In genomic region chr10:16986082-16986405, GRCh38 we compare ENCODE assay signal across 14 cellular contexts.
DNase-seq lines count a peak whose midpoint lies in the region; ATAC-seq and TF ChIP-seq lines count a peak whose summit lies in the region.
"Had no signal": no experiment of that assay in that cellular context is flagged by ENCODE, and none has a peak within 500 bp of the region (broad histone marks: within the 10 kb centered on the region; RNA-seq: fewer than 3 reads in every experiment).

No MANE protein-coding gene starts in this region.

- peak overlapping the region; percentile 98 for H2AFZ ChIP-seq in GM23338

- H3K27ac ChIP-seq in GM23338 (ENCODE audit: low read depth) (no peak overlapping the region), brain microvascular endothelial cell (peak overlapping the region; percentile 88), iPS-20b (ENCODE audit: low read length) (no peak overlapping the region)

- H3K27ac Mint-ChIP-seq in GM23338 = no peak overlapping the region

- H3K9ac ChIP-seq in iPS-20b (ENCODE audit: low read depth, low read length) = peak overlapping the region; percentile 49; the same call in 1 of the 2 replicates
- peak overlapping the region; percentile 84 for H3K9ac ChIP-seq in skeletal muscle satellite cell (ENCODE audit: low read depth, low read length)

- peaks cover 12% of the 10 kb centered on the region for H3K4me1 ChIP-seq in GM23338 (ENCODE audit: insufficient read depth)
- peaks cover 8% of the 10 kb centered on the region; the same call in 1 of the 2 replicates for H3K4me1 ChIP-seq in iPS-20b (ENCODE audit: insufficient read depth, low read length)
- H3K4me1 ChIP-seq in skeletal muscle satellite cell (ENCODE audit: control insufficient read depth, insufficient read depth, low read length) = peaks cover 33% of the 10 kb centered on the region
- H3K4me1 ChIP-seq: Caco-2 had no signal

- in situ Hi-C loops in brain microvascular endothelial cell (cut with HindIII; ENCODE audit: low pct_ligation_motif_present, low sequenced_read_pairs) = no loop called here

- H3K36me3 ChIP-seq in GM23338 (ENCODE audit: insufficient read depth) (no peaks in the 10 kb centered on the region), brain microvascular endothelial cell (replicated peaks) (no peaks in the 10 kb centered on the region), iPS-20b (ENCODE audit: insufficient read depth, low read depth, low read length) (no peaks in the 10 kb centered on the region), skeletal muscle satellite cell (ENCODE audit: insufficient read depth, low read length) (no peaks in the 10 kb centered on the region)

- H3K27me3 ChIP-seq in GM23338 (ENCODE audit: insufficient read depth) (no peaks in the 10 kb centered on the region), brain microvascular endothelial cell (replicated peaks) (no peaks in the 10 kb centered on the region), iPS-20b (ENCODE audit: insufficient read depth, low read length) (no peaks in the 10 kb centered on the region), skeletal muscle satellite cell (ENCODE audit: control insufficient read depth, insufficient read depth, low read length) (no peaks in the 10 kb centered on the region)

- no peak overlapping the region for H3K4me3 Mint-ChIP-seq in GM23338
- H3K4me3 Mint-ChIP-seq: naive thymus-derived CD8-positive, alpha-beta T cell had no signal

- H3K79me2 ChIP-seq in GM23338 (replicated peaks; ENCODE audit: insufficient read depth) = no peaks in the 10 kb centered on the region

- H3K36me3 Mint-ChIP-seq in GM23338 (ENCODE audit: low read depth) = no peaks in the 10 kb centered on the region; the same call in 2 of the 3 replicates

- H3K4me2 ChIP-seq in GM23338 = no peak overlapping the region
- H3K4me2 ChIP-seq in skeletal muscle satellite cell (ENCODE audit: low read length) = peak overlapping the region; percentile 60

- TF ChIP-seq CTCF in GM23338 (conservative IDR thresholded peaks at IDR 0.05; ENCODE audit: low read depth in 2 of 2) (no peak), brain microvascular endothelial cell (IDR thresholded peaks at IDR 0.05; ENCODE audit: low read depth, low read length, missing control alignments) (no peak)

- no peak overlapping the region for H3K4me3 ChIP-seq in GM23338
- H3K4me3 ChIP-seq in brain microvascular endothelial cell (ENCODE audit: low read depth, low read length) = no peak overlapping the region
- no peak overlapping the region for H3K4me3 ChIP-seq in iPS-20b (ENCODE audit: low read length)
- no peak overlapping the region for H3K4me3 ChIP-seq in skeletal muscle satellite cell (ENCODE audit: low read length)

- 0 out of 2 replicates have a peak, but pooled peaks cover 3% of the 10 kb centered on the region for H3K9me2 ChIP-seq in GM23338 (ENCODE audit: insufficient read depth)

- no peaks in the 10 kb centered on the region for H3K9me3 Mint-ChIP-seq in GM23338
- H3K9me3 Mint-ChIP-seq: naive thymus-derived CD8-positive, alpha-beta T cell had no signal

- H4K20me1 ChIP-seq in GM23338 (replicated peaks; ENCODE audit: insufficient read depth) = no peaks in the 10 kb centered on the region

- H3K4me1 Mint-ChIP-seq in GM23338 = peaks cover 11% of the 10 kb centered on the region
- H3K4me1 Mint-ChIP-seq: naive thymus-derived CD8-positive, alpha-beta T cell had no signal

- ATAC-seq in GM23338 (no peak), GM21717 (IDR thresholded peaks at IDR 0.05; ENCODE audit: unreplicated experiment) (no peak), GM18498 (IDR thresholded peaks at IDR 0.05; ENCODE audit: unreplicated experiment) (no peak), HG03095 (IDR thresholded peaks at IDR 0.05; ENCODE audit: unreplicated experiment) (no peak)
- ATAC-seq: naive thymus-derived CD8-positive, alpha-beta T cell had no signal

- H3K9me3 ChIP-seq in iPS-20b (ENCODE audit: insufficient read depth, low read depth, low read length) = no peaks in the 10 kb centered on the region
- H3K9me3 ChIP-seq in skeletal muscle satellite cell (replicated peaks; ENCODE audit: low read length) = no peaks in the 10 kb centered on the region
- H3K9me3 ChIP-seq: Caco-2 had no signal

- no peaks in the 10 kb centered on the region for H3F3A ChIP-seq in GM23338 (replicated peaks; ENCODE audit: low read depth)

- DNase-seq in GM23338 (ENCODE audit: low spot score) (no peak), brain microvascular endothelial cell (no peak)
- no peak for DNase-seq in activated naive CD4-positive, alpha-beta T cell treated with anti-CD3 and anti-CD28 coated beads, Interleukin-2, amount 50 U/mL, for 16 hours
- DNase-seq: Caco-2; effector memory CD4-positive, alpha-beta T cell; GDM1; kidney; naive thymus-derived CD8-positive, alpha-beta T cell; stimulated activated CD4-positive, alpha-beta T cell treated with anti-CD3 and anti-CD28 coated beads, Interleukin-4, amount 100 ng/mL, for 4 hours had no signal

- peaks cover 3% of the 10 kb centered on the region for H3K27me3 Mint-ChIP-seq in GM23338 (ENCODE audit: insufficient read depth, low read depth, poor library complexity)
- H3K27me3 Mint-ChIP-seq: naive thymus-derived CD8-positive, alpha-beta T cell had no signal

TF ChIP-seq in GM23338, 12 proteins besides CTCF, POLR2A, EP300 and RAD21:
- no peak for TF ChIP-seq ETS1 (IDR thresholded peaks at IDR 0.05)
- TF ChIP-seq EZH2phosphoT487 (IDR thresholded peaks at IDR 0.05; ENCODE audit: unreplicated experiment) = no peak
